ENCODE assay signal across 8 cellular contexts in genomic region chr12:63276537-63277365, GRCh38.
DNase-seq lines count a peak whose midpoint lies in the region; ATAC-seq and TF ChIP-seq lines count a peak whose summit lies in the region.

No MANE protein-coding gene starts in this region.

- DNase-seq in heart left ventricle = no peak
- no peak for DNase-seq in Right ventricle myocardium superior
- peak; percentile 56 for DNase-seq in RKO (ENCODE audit: low spot score)
- DNase-seq in fibroblast of pulmonary artery (ENCODE audit: low read depth) = peak; percentile 15
- DNase-seq in stomach = peak; percentile 61
- no peak for DNase-seq in stimulated activated naive CD4-positive, alpha-beta T cell (lab: John Stamatoyannopoulos, UW)

- intact Hi-C loops in heart left ventricle (cut with DNase I) (no loop called here), Right ventricle myocardium superior (cut with DNase I) (no loop called here), stomach (cut with DNase I; ENCODE audit: low total_unique reads) (loop anchor here (10.0 kb wide), 1 partner anchor 172 kb away; no protein-coding TSS in a partner anchor)

- no peak overlapping the region for H3K4me2 ChIP-seq in KMS-11

- TF ChIP-seq CTCF in heart left ventricle (IDR thresholded peaks at IDR 0.05) = peak; percentile 24 to 61 (median 44)
- peak; percentile 87 for TF ChIP-seq CTCF in KMS-11 (conservative IDR thresholded peaks at IDR 0.05; ENCODE audit: low read depth, low read length)
- peak; percentile 57 for TF ChIP-seq CTCF in fibroblast of pulmonary artery (IDR thresholded peaks at IDR 0.05; ENCODE audit: low read length, missing control alignments)
- TF ChIP-seq CTCF in stomach (IDR thresholded peaks at IDR 0.05) = peak in 5 of 7 experiments; percentile 24 to 64 (median 35)

- TF ChIP-seq POLR2A in heart left ventricle (IDR thresholded peaks at IDR 0.05) (no peak), stomach (IDR thresholded peaks at IDR 0.05) (no peak)

- H3K4me1 ChIP-seq in heart left ventricle (no peaks in the 10 kb centered on the region), KMS-11 (ENCODE audit: low read depth, poor library complexity, severe bottlenecking) (no peaks in the 10 kb centered on the region), stomach (no peaks in the 10 kb centered on the region)

- H3K4me3 ChIP-seq in heart left ventricle (no peak overlapping the region), KMS-11 (IDR thresholded peaks at IDR 0.05; ENCODE audit: insufficient read depth, low read depth, low read length) (no peak overlapping the region), fibroblast of pulmonary artery (replicated peaks; ENCODE audit: low read depth, low read length) (no peak overlapping the region), stomach (no peak overlapping the region)

- ATAC-seq in heart left ventricle (no peak), Right ventricle myocardium superior (ENCODE audit: poor library complexity) (no peak), GM21737 (IDR thresholded peaks at IDR 0.05; ENCODE audit: unreplicated experiment) (peak; percentile 74)

- H3K9ac ChIP-seq in KMS-11 = no peak overlapping the region

- 43 to 56% (median 46%) methylated on average over 4 of the region's 4 CpGs for WGBS in heart left ventricle, 4 donors
- 24 to 34% (median 29%) methylated on average over 4 of the region's 4 CpGs for WGBS in stomach, 5 donors

- no peak overlapping the region for H3K27ac ChIP-seq in heart left ventricle
- no peak overlapping the region for H3K27ac ChIP-seq in KMS-11
- no peak overlapping the region for H3K27ac ChIP-seq in stomach

- no peak overlapping the region for H2AFZ ChIP-seq in KMS-11 (ENCODE audit: low read depth)

- no peaks in the 10 kb centered on the region for H4K20me1 ChIP-seq in KMS-11 (ENCODE audit: insufficient read depth)

- H3K36me3 ChIP-seq in heart left ventricle = no peaks in the 10 kb centered on the region
- no peaks in the 10 kb centered on the region for H3K36me3 ChIP-seq in KMS-11 (ENCODE audit: insufficient read depth)
- no peaks in the 10 kb centered on the region for H3K36me3 ChIP-seq in stomach

- H3K27me3 ChIP-seq in heart left ventricle (no peaks in the 10 kb centered on the region), KMS-11 (ENCODE audit: insufficient read depth, low read depth) (no peaks in the 10 kb centered on the region), stomach (no peaks in the 10 kb centered on the region)

- H3K9me3 ChIP-seq in heart left ventricle = peaks cover 0 to 4% (median 0%) of the 10 kb centered on the region in 12 donors
- H3K9me3 ChIP-seq in stomach = no peaks in the 10 kb centered on the region

- H3K79me2 ChIP-seq in KMS-11 (ENCODE audit: insufficient read depth, low read depth) = no peaks in the 10 kb centered on the region

- TF ChIP-seq EP300 in stomach (IDR thresholded peaks at IDR 0.05) = no peak

Comparison
In these comparisons a context has a peak if more than half of its experiments do, and no peak if none do; other contexts are left out.
1. DNase-seq: peak in RKO (single experiment), fibroblast of pulmonary artery (single experiment) and stomach (single experiment); none in heart left ventricle (0 of 5), Right ventricle myocardium superior (single experiment) and stimulated activated naive CD4-positive, alpha-beta T cell (0 of 6).
2. CTCF ChIP-seq: peak in every context shown above with its lines; median percentile 87 in KMS-11; 57 in fibroblast of pulmonary artery; 44 in heart left ventricle; 35 in stomach.